Comparison of ENCODE assay signal across 8 cellular contexts in genomic region chr1:156490401-156491032, GRCh38. TPM values are rescaled to one million over a fixed set of nuclear protein-coding genes. Genes with fewer than 3 reads are reported as not detected.
DNase-seq lines count a peak whose midpoint lies in the region; ATAC-seq, FAIRE-seq and TF ChIP-seq lines count a peak whose summit lies in the region.

No MANE protein-coding gene starts in this region.

- CTCF ChIA-PET in GM12878 (lab: Yijun Ruan, JAX): interaction anchor here (0.6 to 8.0 kb wide), 9 partner anchors 8 to 118 kb away, joined by 3 to 175 read pairs (median 12); partner anchors contain the start of gene MEF2D

- peaks cover 98% of the 10 kb centered on the region for H3K79me2 ChIP-seq in GM12878 (ENCODE audit: control insufficient read depth, insufficient read depth, low read length)

- TF ChIP-seq POLR2A in GM12878 (IDR thresholded peaks at IDR 0.05; ENCODE audit: low read depth, low read length): peak; percentile 32; the same call in 1 of the 2 replicates
- TF ChIP-seq POLR2A in vagina (IDR thresholded peaks at IDR 0.05): no peak

- H3K4me3 ChIP-seq in GM12878 (peak overlapping the region; percentile 73), vagina (peak overlapping the region; percentile 26 to 41)

- in situ Hi-C loops in GM12878 (cut with MboI): no loop called here

- 3% methylated on average over 10 of the region's 10 CpGs for WGBS in GM12878 (ENCODE audit: insufficient coverage, insufficient replicate concordance, low lambda C conversion rate, missing lambda C conversion rate)

- no peak for FAIRE-seq in GM12878 (lab: Jason Lieb, UNC)

- peak; percentile 4 for ATAC-seq in GM12878
- no peak for ATAC-seq in GM21786 (IDR thresholded peaks at IDR 0.05; ENCODE audit: unreplicated experiment)
- ATAC-seq in HG03342 (IDR thresholded peaks at IDR 0.05; ENCODE audit: unreplicated experiment): no peak

- peak overlapping the region; percentile 75 for H3K4me3 Mint-ChIP-seq in HFFc6

- intact Hi-C loops in GM12878 (cut with micrococcal nuclease; ENCODE audit: unreplicated experiment) (no loop called here), vagina (cut with DNase I) (no loop called here)

- POLR2A ChIA-PET in GM12878 (lab: Charles Lee): interaction anchor here (0.5 to 23.9 kb wide), 11 partner anchors 9 to 395 kb away, joined by 3 to 630 read pairs (median 8); partner anchors contain the start of genes MEF2D and NAXE

- H3K27ac ChIP-seq in GM12878 (ENCODE audit: control insufficient read depth, insufficient read depth) (peak overlapping the region; percentile 96), vagina (peak overlapping the region; percentile 99)

- peak overlapping the region; percentile 79 for H3K9ac ChIP-seq in GM12878 (ENCODE audit: control insufficient read depth, insufficient read depth, low read length)

- SMC1A ChIA-PET in GM12878 (lab: Charles Lee; ENCODE audit: uncharacterized antibody, unreplicated experiment): interaction anchor here (0.7 to 21.2 kb wide), 8 partner anchors 9 to 103 kb away, joined by 3 to 460 read pairs (median 6); partner anchors contain the start of genes MEF2D and TTC24

- no peak overlapping the region for H2AFZ ChIP-seq in GM12878 (ENCODE audit: control insufficient read depth, low read depth, low read length)

- H3K4me1 ChIP-seq in GM12878 (ENCODE audit: control insufficient read depth, insufficient read depth, low read length): peaks cover 92% of the 10 kb centered on the region
- H3K4me1 ChIP-seq in vagina: peaks cover 100% of the 10 kb centered on the region

- TF ChIP-seq CTCF in HFFc6 (IDR thresholded peaks at IDR 0.05) (peak; percentile 70), GM12878 (IDR thresholded peaks at IDR 0.05 in 2 of 3, conservative IDR thresholded peaks at IDR 0.05 in 1 of 3; ENCODE audit: control insufficient read depth in 2 of 3, extremely low read depth in 1 of 3, insufficient read depth in 1 of 3, low read depth in 3 of 3, low read length in 3 of 3) (no peak), vagina (IDR thresholded peaks at IDR 0.05) (no peak)

- no peak for TF ChIP-seq EP300 in GM12878 (IDR thresholded peaks at IDR 0.05; ENCODE audit: borderline replicate concordance in 1 of 2, control insufficient read depth in 1 of 2, low read depth in 2 of 2, low read length in 2 of 2)

- H3K27me3 Mint-ChIP-seq in HFFc6 (ENCODE audit: insufficient read depth): peaks cover 8% of the 10 kb centered on the region; the same call in 1 of the 2 replicates

- H3K27ac Mint-ChIP-seq in HFFc6: peak overlapping the region; percentile 80

- H3K9me3 ChIP-seq in GM12878 (replicated peaks; ENCODE audit: control insufficient read depth, insufficient read depth, low read length) (no peaks in the 10 kb centered on the region), vagina (no peaks in the 10 kb centered on the region)

- H3K36me3 ChIP-seq in GM12878 (ENCODE audit: control insufficient read depth in 2 of 2, insufficient read depth in 2 of 2, low read length in 1 of 2) (peaks cover 5 to 9% of the 10 kb centered on the region in 2 experiments), vagina (no peaks in the 10 kb centered on the region)

- H3K4me1 Mint-ChIP-seq in HFFc6 (ENCODE audit: low read depth): peaks cover 83% of the 10 kb centered on the region

- no peak for TF ChIP-seq RAD21 in GM12878 (IDR thresholded peaks at IDR 0.05; ENCODE audit: insufficient read depth, low read depth, low read length)

- H4K20me1 ChIP-seq in GM12878 (ENCODE audit: control insufficient read depth, insufficient read depth): no peaks in the 10 kb centered on the region

- H3K36me3 Mint-ChIP-seq in HFFc6 (ENCODE audit: low read depth): peaks cover 24% of the 10 kb centered on the region

- H3K4me2 ChIP-seq in GM12878 (ENCODE audit: control insufficient read depth, insufficient read depth): peak overlapping the region; percentile 82

- H3K9me3 Mint-ChIP-seq in HFFc6: no peaks in the 10 kb centered on the region

- no TSS peak for BruUV-seq in GM12878 (replicated peaks; lab: Mats Ljungman, UMichigan)

- DNase-seq in A172 (ENCODE audit: low spot score) (peak; percentile 83), HFFc6 (no peak), GM12878 (ENCODE audit: low read depth, low spot score) (no peak), lung microvascular endothelial cell (ENCODE audit: low read depth in 2 of 2) (peak; percentile 19 to 51), vagina (ENCODE audit: extremely low spot score in 2 of 2) (no peak), DMS79 treated with DMSO at 0.1 percent for 48 hours (lab: John Stamatoyannopoulos, UW) (no peak)

- RAD21 ChIA-PET in GM12878 (lab: Charles Lee; ENCODE audit: unreplicated experiment): interaction anchor here (0.7 to 13.6 kb wide), 15 partner anchors 8 to 118 kb away, joined by 3 to 323 read pairs (median 4); partner anchors contain the start of genes GPATCH4, MEF2D, NAXE and TTC24

- no peaks in the 10 kb centered on the region for H3K27me3 ChIP-seq in GM12878 (replicated peaks in 1 of 2; ENCODE audit: control insufficient read depth in 2 of 2, insufficient read depth in 2 of 2, low read length in 1 of 2)
- no peaks in the 10 kb centered on the region for H3K27me3 ChIP-seq in vagina

TF ChIP-seq in GM12878, 131 proteins besides CTCF, POLR2A, EP300 and RAD21 (continues in another document):
- TF ChIP-seq, protein P1, sequence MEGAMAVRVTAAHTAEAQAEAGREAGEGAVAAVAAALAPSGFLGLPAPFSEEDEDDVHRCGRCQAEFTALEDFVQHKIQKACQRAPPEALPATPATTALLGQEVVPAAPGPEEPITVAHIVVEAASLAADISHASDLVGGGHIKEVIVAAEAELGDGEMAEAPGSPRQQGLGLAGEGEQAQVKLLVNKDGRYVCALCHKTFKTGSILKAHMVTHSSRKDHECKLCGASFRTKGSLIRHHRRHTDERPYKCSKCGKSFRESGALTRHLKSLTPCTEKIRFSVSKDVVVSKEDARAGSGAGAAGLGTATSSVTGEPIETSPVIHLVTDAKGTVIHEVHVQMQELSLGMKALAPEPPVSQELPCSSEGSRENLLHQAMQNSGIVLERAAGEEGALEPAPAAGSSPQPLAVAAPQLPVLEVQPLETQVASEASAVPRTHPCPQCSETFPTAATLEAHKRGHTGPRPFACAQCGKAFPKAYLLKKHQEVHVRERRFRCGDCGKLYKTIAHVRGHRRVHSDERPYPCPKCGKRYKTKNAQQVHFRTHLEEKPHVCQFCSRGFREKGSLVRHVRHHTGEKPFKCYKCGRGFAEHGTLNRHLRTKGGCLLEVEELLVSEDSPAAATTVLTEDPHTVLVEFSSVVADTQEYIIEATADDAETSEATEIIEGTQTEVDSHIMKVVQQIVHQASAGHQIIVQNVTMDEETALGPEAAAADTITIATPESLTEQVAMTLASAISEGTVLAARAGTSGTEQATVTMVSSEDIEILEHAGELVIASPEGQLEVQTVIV (IDR thresholded peaks at IDR 0.05; ENCODE audit: borderline replicate concordance, partially characterized antibody): no peak
- TF ChIP-seq LARP7 (IDR thresholded peaks at IDR 0.05): no peak
- TF ChIP-seq DPF2 (IDR thresholded peaks at IDR 0.05): peak; percentile 14; the same call in 1 of the 2 replicates
- TF ChIP-seq EED (IDR thresholded peaks at IDR 0.05; ENCODE audit: low read depth): peak; percentile 43; the same call in 1 of the 2 replicates
- TF ChIP-seq POLR2AphosphoS5 (IDR thresholded peaks at IDR 0.05; ENCODE audit: low read length): peak; percentile 28; the same call in 1 of the 2 replicates
- peak; percentile 87 for TF ChIP-seq MEF2B (IDR thresholded peaks at IDR 0.05; ENCODE audit: partially characterized antibody, poor library complexity, severe bottlenecking)
- TF ChIP-seq, protein P2, sequence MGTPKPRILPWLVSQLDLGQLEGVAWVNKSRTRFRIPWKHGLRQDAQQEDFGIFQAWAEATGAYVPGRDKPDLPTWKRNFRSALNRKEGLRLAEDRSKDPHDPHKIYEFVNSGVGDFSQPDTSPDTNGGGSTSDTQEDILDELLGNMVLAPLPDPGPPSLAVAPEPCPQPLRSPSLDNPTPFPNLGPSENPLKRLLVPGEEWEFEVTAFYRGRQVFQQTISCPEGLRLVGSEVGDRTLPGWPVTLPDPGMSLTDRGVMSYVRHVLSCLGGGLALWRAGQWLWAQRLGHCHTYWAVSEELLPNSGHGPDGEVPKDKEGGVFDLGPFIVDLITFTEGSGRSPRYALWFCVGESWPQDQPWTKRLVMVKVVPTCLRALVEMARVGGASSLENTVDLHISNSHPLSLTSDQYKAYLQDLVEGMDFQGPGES (IDR thresholded peaks at IDR 0.05): no peak
- TF ChIP-seq CBFB (IDR thresholded peaks at IDR 0.05; ENCODE audit: low read depth): 0 out of 2 replicates have a peak, but pooled peaks have one; percentile 47

RNA-seq across cellular contexts. Expression of gene MEF2D, which starts 10.1 kb away (rescaled TPM):
- total RNA-seq in A172 (2014; rRNA removed; shearing (Covaris generic)): 14.6 and 22.2 TPM in 2 replicates
- total RNA-seq in HFFc6 (2021; fragmentation: NEBNext Ultra II Directional; extraction: Animal tissue kit (Norgen Biotek cat#: 25700)): 10 to 100 TPM; 50.0 to 60.1 (median 56.8) TPM
- total RNA-seq in GM12878 (2013; cell fraction: nucleolus; rRNA removed): 44.6 and 59.9 TPM in 2 replicates
- 13.8 and 17.1 TPM in 2 replicates for total RNA-seq in GM12878 (2014; rRNA removed)
- total RNA-seq in GM12878 (2014; rRNA removed; fragmentation: Illumina TruSeq; extraction: Trizol): 8.1 and 9.1 TPM in 2 replicates
- 47.3 and 53.0 TPM in 2 replicates for total RNA-seq in GM12878 (2021)
- polyA plus RNA-seq in GM12878 (2011; ENCODE audit: low read depth): 10.6 TPM
- polyA plus RNA-seq in GM12878 (2011; rRNA removed): 4.7 and 12.0 TPM in 2 replicates
- polyA plus RNA-seq in GM12878 (2011; cell fraction: cytosol; rRNA removed): 16.5 and 18.1 TPM in 2 replicates
- 34.0 and 52.7 TPM in 2 replicates for polyA plus RNA-seq in GM12878 (2011; cell fraction: nucleus; rRNA removed)
- polyA plus RNA-seq in GM12878 (2012): 27.0 and 28.1 TPM in 2 replicates
- 11.2 and 16.5 TPM in 2 replicates for polyA plus RNA-seq in GM12878 (2014; fragmentation: Illumina TruSeq; extraction: Trizol)
- 1 to 10 TPM in 1 of 2 experiments, under 1 TPM in 1; 0.61 to 1.3 TPM for polyA plus RNA-seq in GM12878 (2014; fragmentation: Nextera tagmentation; extraction: Ambion mirVana)
- polyA plus RNA-seq in GM12878 (2014; rRNA removed): 23.7 and 26.4 TPM in 2 replicates
- polyA plus RNA-seq in GM12878 (2016; fragmentation: Nextera tagmentation; extraction: Ambion mirVana): 10 to 100 TPM; 38.2 to 44.2 TPM
- 13.3 and 13.9 TPM in 2 replicates for polyA minus RNA-seq in GM12878 (2011; rRNA and poly(A)+ RNA removed)
- polyA minus RNA-seq in GM12878 (2011; cell fraction: cytosol; rRNA and poly(A)+ RNA removed): 14.3 and 15.9 TPM in 2 replicates
- 11.0 and 24.5 TPM in 2 replicates for polyA minus RNA-seq in GM12878 (2011; cell fraction: nucleus; rRNA and poly(A)+ RNA removed)
- 3.7 and 4.4 TPM in 2 replicates for total RNA-seq in lung microvascular endothelial cell
- total RNA-seq in vagina: 33.9 TPM

Comparison
In these comparisons a context has a peak if more than half of its experiments do, and no peak if none do; other contexts are left out.
1. DNase-seq: peak in A172 (single experiment) and lung microvascular endothelial cell (2 of 2); none in HFFc6 (single experiment), GM12878 (single experiment), vagina (0 of 2) and DMS79 treated with DMSO at 0.1 percent for 48 hours (single experiment).